In genomic region chr2:211503856-211504255, GRCh38 we compare ENCODE assay signal across 14 cellular contexts.
DNase-seq lines count a peak whose midpoint lies in the region; ATAC-seq, FAIRE-seq and TF ChIP-seq lines count a peak whose summit lies in the region.
"Had no signal": no experiment of that assay in that cellular context is flagged by ENCODE, and none has a peak within 500 bp of the region (broad histone marks: within the 10 kb centered on the region; RNA-seq: fewer than 3 reads in every experiment).

No MANE protein-coding gene starts in this region.

- no peak for TF ChIP-seq POLR2A in H1 (IDR thresholded peaks at IDR 0.05; ENCODE audit: control extremely low read depth in 1 of 2, low read depth in 2 of 2, low read length in 2 of 2)

- no peak for DNase-seq in H1 (ENCODE audit: low read depth in 1 of 2, low spot score in 2 of 2)
- no peak for DNase-seq in stimulated activated CD4-positive, alpha-beta T cell treated with anti-CD3 and anti-CD28 coated beads, Interleukin-2, amount 100 ng/mL, for 48 hours
- DNase-seq in EL = no peak
- DNase-seq in central memory CD4-positive, alpha-beta T cell = no peak
- DNase-seq: activated effector memory CD4-positive, alpha-beta T cell treated with anti-CD3 and anti-CD28 coated beads, Interleukin-2, amount 50 U/mL, for 16 hours; CD8-positive, alpha-beta memory T cell; foreskin melanocyte; SHP77 treated with DMSO at 0.1 percent for 48 hours; stimulated activated CD4-positive, alpha-beta T cell treated with anti-CD3 and anti-CD28 coated beads, Interleukin-4, amount 100 ng/mL, for 1 hour had no signal

- no peak overlapping the region for H2AK5ac ChIP-seq in H1 (ENCODE audit: low read depth, low read length)

- no peak overlapping the region for H2BK5ac ChIP-seq in H1 (ENCODE audit: low read depth, low read length)

- H3K79me2 ChIP-seq in H1 (ENCODE audit: control insufficient read depth in 1 of 2, insufficient read depth in 2 of 2, low read length in 2 of 2) = no peaks in the 10 kb centered on the region
- H3K79me2 ChIP-seq: parathyroid adenoma had no signal

- no peak overlapping the region for H3K18ac ChIP-seq in H1 (ENCODE audit: extremely low read depth, low read length)

- no peaks in the 10 kb centered on the region for H3K27me3 ChIP-seq in H1 (replicated peaks in 1 of 4; ENCODE audit: control insufficient read depth in 3 of 4, extremely low read depth in 1 of 4, insufficient read depth in 3 of 4, low read length in 3 of 4)

- H3K4me1 ChIP-seq in H1 (replicated peaks in 1 of 4; ENCODE audit: control insufficient read depth in 3 of 4, insufficient read depth in 4 of 4, low read length in 3 of 4) = peaks cover 0 to 1% (median under 1%) of the 10 kb centered on the region in 4 experiments; a peak in 2 of 7 replicates
- H3K4me1 ChIP-seq: parathyroid adenoma had no signal

- peak overlapping the region; percentile 67; the same call in 1 of the 2 replicates for H2AFZ ChIP-seq in H1 (ENCODE audit: low read length)
- H2AFZ ChIP-seq: parathyroid adenoma had no signal

- no peaks in the 10 kb centered on the region for H3K23me2 ChIP-seq in H1 (ENCODE audit: low read depth, low read length)

- peak; percentile 62 for TF ChIP-seq CTCF in GM12874 (IDR thresholded peaks at IDR 0.05; ENCODE audit: insufficient read depth, low read depth, low read length)
- peak; percentile 10 to 56 (median 55); a peak in 3 of 4 replicates for TF ChIP-seq CTCF in H1 (IDR thresholded peaks at IDR 0.05; ENCODE audit: control extremely low read depth in 1 of 3, insufficient read depth in 1 of 3, low read depth in 1 of 3, low read length in 3 of 3)

- FAIRE-seq in H1 (lab: Jason Lieb, UNC) = no peak

- H3K4me3 ChIP-seq in H1 (ENCODE audit: extremely low read depth in 1 of 4, insufficient read depth in 2 of 4, low read depth in 3 of 4, low read length in 4 of 4) = no peak overlapping the region

- ATAC-seq in GM21515 (IDR thresholded peaks at IDR 0.05; ENCODE audit: unreplicated experiment) = peak; percentile 73
- peak; percentile 64 for ATAC-seq in HG03565 (IDR thresholded peaks at IDR 0.05; ENCODE audit: unreplicated experiment)
- ATAC-seq in GM18498 (IDR thresholded peaks at IDR 0.05; ENCODE audit: unreplicated experiment) = no peak

- no peak overlapping the region for H2BK12ac ChIP-seq in H1 (ENCODE audit: low read depth, low read length)

- H4K20me1 ChIP-seq in H1 (replicated peaks in 1 of 2; ENCODE audit: control insufficient read depth in 1 of 2, insufficient read depth in 2 of 2, low read length in 2 of 2) = no peaks in the 10 kb centered on the region

- no peak overlapping the region for H3K56ac ChIP-seq in H1 (replicated peaks; ENCODE audit: insufficient read length, low read depth, low read length)

- TF ChIP-seq RAD21 in H1 (IDR thresholded peaks at IDR 0.05 in 1 of 2, conservative IDR thresholded peaks at IDR 0.05 in 1 of 2; ENCODE audit: low read depth in 2 of 2, low read length in 2 of 2) = peak in 1 of 2 experiments; percentile 13; a peak in 1 of 4 replicates

- no peak overlapping the region for H4K91ac ChIP-seq in H1 (replicated peaks; ENCODE audit: insufficient read length, low read length)

- no peak overlapping the region for H3K27ac ChIP-seq in H1 (ENCODE audit: low read depth, low read length)
- H3K27ac ChIP-seq: parathyroid adenoma had no signal

- H3K4ac ChIP-seq in H1 (replicated peaks; ENCODE audit: insufficient read length, low read depth, low read length) = no peak overlapping the region

- CTCF ChIA-PET in H1 (lab: Charles Lee; ENCODE audit: partially characterized antibody) = interaction anchor here (0.6 to 2.0 kb wide), 9 partner anchors 8 to 293 kb away, joined by 3 to 7 read pairs (median 3); no protein-coding TSS in a partner anchor

- no peaks in the 10 kb centered on the region for H3K79me1 ChIP-seq in H1 (ENCODE audit: low read depth, low read length)

- no peak overlapping the region for H3K9ac ChIP-seq in H1 (replicated peaks in 1 of 4; ENCODE audit: extremely low read depth in 1 of 4, low read depth in 3 of 4, low read length in 3 of 4)
- H3K9ac ChIP-seq: parathyroid adenoma had no signal

- no peak overlapping the region for H3K23ac ChIP-seq in H1 (ENCODE audit: insufficient read length)

- no peak overlapping the region for H3K4me2 ChIP-seq in H1 (ENCODE audit: insufficient read depth in 1 of 2, low read depth in 2 of 2, low read length in 2 of 2)

- no peak overlapping the region for H2BK120ac ChIP-seq in H1 (replicated peaks; ENCODE audit: low read depth, low read length)

- no peak overlapping the region for H2BK15ac ChIP-seq in H1 (ENCODE audit: low read length)

- no peak overlapping the region for H4K5ac ChIP-seq in H1 (ENCODE audit: insufficient read length, low read depth, low read length)

- H4K8ac ChIP-seq in H1 (ENCODE audit: extremely low read depth, insufficient read depth, low read length) = 0 out of 2 replicates have a peak overlapping the region, but pooled peaks have one; percentile 41

- no peak overlapping the region for H2BK20ac ChIP-seq in H1 (ENCODE audit: low read length)

- H3K36me3 ChIP-seq in H1 (ENCODE audit: control insufficient read depth in 2 of 4, insufficient read depth in 4 of 4, low read length in 3 of 4) = no peaks in the 10 kb centered on the region

- TF ChIP-seq EP300 in H1 (IDR thresholded peaks at IDR 0.05; ENCODE audit: borderline replicate concordance in 1 of 2, low read depth in 2 of 2, low read length in 2 of 2) = no peak

- H3K14ac ChIP-seq in H1 (ENCODE audit: insufficient read length) = no peak overlapping the region

- no peaks in the 10 kb centered on the region; a peak in 1 of 4 replicates for H3K9me3 ChIP-seq in H1 (ENCODE audit: insufficient read depth in 2 of 2, low read depth in 1 of 2, low read length in 1 of 2)

- POLR2A ChIA-PET in H1 (lab: Charles Lee; ENCODE audit: partially characterized antibody) = no interaction called here

TF ChIP-seq in H1, 55 proteins besides CTCF, POLR2A, EP300 and RAD21 (continues in another document):
- TF ChIP-seq KDM4A (IDR thresholded peaks at IDR 0.05; ENCODE audit: low read depth, low read length, severe bottlenecking) (no peak), NRF1 (IDR thresholded peaks at IDR 0.05; ENCODE audit: low read depth, low read length) (no peak), YY1 (IDR thresholded peaks at IDR 0.05; ENCODE audit: low read depth, low read length) (no peak), KDM5A (IDR thresholded peaks at IDR 0.05; ENCODE audit: low read length) (no peak)
